18 cellular contexts compared by ENCODE assay signal in the genomic region with DNA sequence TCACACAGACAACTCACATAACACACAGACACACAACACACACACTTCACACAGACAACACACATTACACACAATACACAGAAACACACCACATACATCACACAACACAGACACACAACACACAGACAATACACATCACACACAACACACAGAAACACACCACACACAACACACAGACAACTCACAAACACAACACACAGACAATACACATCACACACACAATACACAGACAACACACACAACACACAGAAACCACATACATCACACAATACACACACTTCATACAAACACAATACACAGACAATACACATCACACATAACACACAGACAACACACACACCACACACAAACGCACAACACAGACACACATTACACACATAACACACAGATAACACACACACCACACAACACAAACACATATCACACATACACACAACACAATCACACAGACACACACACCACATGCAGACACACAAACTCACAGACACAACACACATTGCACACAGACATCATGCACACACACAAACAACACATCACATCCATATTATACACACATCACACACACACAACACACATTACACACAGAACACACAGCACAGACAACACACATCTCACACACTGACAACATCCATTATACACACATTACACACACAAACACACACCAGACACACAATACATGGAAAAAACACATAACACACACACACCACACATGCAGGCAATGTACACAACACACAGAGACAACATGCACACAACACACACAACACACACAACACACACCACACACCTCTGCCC. TPM values are rescaled to one million over a fixed set of nuclear protein-coding genes. Genes with fewer than 3 reads are reported as not detected.
DNase-seq lines count a peak whose midpoint lies in the region; ATAC-seq, FAIRE-seq and TF ChIP-seq lines count a peak whose summit lies in the region.
"Had no signal": no experiment of that assay in that cellular context is flagged by ENCODE, and none has a peak within 500 bp of the region (broad histone marks: within the 10 kb centered on the region; RNA-seq: fewer than 3 reads in every experiment).

No MANE protein-coding gene starts in this region.

- no peaks in the 10 kb centered on the region for H3K27me3 Mint-ChIP-seq in naive thymus-derived CD4-positive, alpha-beta T cell

- H3K27ac Mint-ChIP-seq in naive thymus-derived CD4-positive, alpha-beta T cell, result no peak overlapping the region
- H3K27ac Mint-ChIP-seq: HFFc6 had no signal

- H3K4me3 ChIP-seq in GM12878 (no peak overlapping the region), neuronal stem cell (ENCODE audit: low read length in 2 of 2) (peak overlapping the region in 1 of 2 donors; percentile 47), gastroesophageal sphincter (no peak overlapping the region)
- no peak overlapping the region for H3K4me3 ChIP-seq in naive thymus-derived CD4-positive, alpha-beta T cell (ENCODE audit: low read length)

- H3K27me3 ChIP-seq in GM12878 (replicated peaks in 1 of 2; ENCODE audit: control insufficient read depth in 2 of 2, insufficient read depth in 2 of 2, low read length in 1 of 2) (no peaks in the 10 kb centered on the region; a peak in 1 of 4 replicates), neuronal stem cell (ENCODE audit: control insufficient read depth in 3 of 3, insufficient read depth in 3 of 3, low read depth in 1 of 3, low read length in 3 of 3) (peaks cover 0 to 14% (median 6%) of the 10 kb centered on the region in 3 experiments), gastroesophageal sphincter (peaks cover 85% of the 10 kb centered on the region)
- H3K27me3 ChIP-seq in naive thymus-derived CD4-positive, alpha-beta T cell (ENCODE audit: control insufficient read depth in 2 of 2, insufficient read depth in 2 of 2, low read length in 2 of 2), result no peaks in the 10 kb centered on the region

- BruUV-seq in GM12878 (replicated peaks; lab: Mats Ljungman, UMichigan), result no TSS peak

- peak; percentile 38 for DNase-seq in DMS79 treated with DMSO at 0.1 percent for 48 hours (lab: John Stamatoyannopoulos, UW)
- no peak for DNase-seq in DMS79 (lab: John Stamatoyannopoulos, UW)
- DNase-seq in GM12878 (ENCODE audit: low read depth, low spot score), result no peak
- no peak for DNase-seq in neuronal stem cell (ENCODE audit: low spot score)
- DNase-seq in naive thymus-derived CD4-positive, alpha-beta T cell, result no peak
- DNase-seq: ACHN, EL, HFFc6, MM.1S, NCI-H1048, NCI-H2227 treated with DMSO at 0.1 percent for 48 hours, SIG-M5 had no signal

- no peak for FAIRE-seq in GM12878 (lab: Jason Lieb, UNC)
- FAIRE-seq: H54 had no signal

- CTCF ChIA-PET in GM12878 (lab: Yijun Ruan, JAX), result no interaction called here
- CTCF ChIA-PET in naive thymus-derived CD4-positive, alpha-beta T cell (lab: Charles Lee), result no interaction called here

- H3K36me3 ChIP-seq in GM12878 (ENCODE audit: control insufficient read depth in 2 of 2, insufficient read depth in 2 of 2, low read length in 1 of 2) (no peaks in the 10 kb centered on the region), neuronal stem cell (replicated peaks in 1 of 2; ENCODE audit: control insufficient read depth in 2 of 2, insufficient read depth in 2 of 2, low read length in 2 of 2) (peaks cover 0 to 4% of the 10 kb centered on the region in 2 donors), gastroesophageal sphincter (no peaks in the 10 kb centered on the region)
- H3K36me3 ChIP-seq in naive thymus-derived CD4-positive, alpha-beta T cell (ENCODE audit: control insufficient read depth in 2 of 3, insufficient read depth in 3 of 3, low read length in 3 of 3), result no peaks in the 10 kb centered on the region

- no peak overlapping the region for H2BK15ac ChIP-seq in neuronal stem cell (ENCODE audit: low read length)

- H3K4me2 ChIP-seq in GM12878 (ENCODE audit: control insufficient read depth, insufficient read depth), result no peak overlapping the region
- no peak overlapping the region for H3K4me2 ChIP-seq in neuronal stem cell (ENCODE audit: insufficient read depth, low read length, poor library complexity, severe bottlenecking)
- H3K4me2 ChIP-seq: SK-N-SH had no signal

- TF ChIP-seq RAD21 in GM12878 (IDR thresholded peaks at IDR 0.05; ENCODE audit: insufficient read depth, low read depth, low read length), result no peak

- in situ Hi-C loops in GM12878 (cut with MboI), result no loop called here

- no peak overlapping the region for H3K4ac ChIP-seq in neuronal stem cell (ENCODE audit: low read length)

- no peak overlapping the region for H3K9ac ChIP-seq in GM12878 (ENCODE audit: control insufficient read depth, insufficient read depth, low read length)
- peak overlapping the region; percentile 50 for H3K9ac ChIP-seq in neuronal stem cell (ENCODE audit: low read depth, low read length, poor library complexity)
- H3K9ac ChIP-seq: SK-N-SH had no signal

- no peak overlapping the region for H2BK12ac ChIP-seq in neuronal stem cell (ENCODE audit: low read length)

- RAD21 ChIA-PET in GM12878 (lab: Charles Lee; ENCODE audit: unreplicated experiment), result no interaction called here

- POLR2A ChIA-PET in GM12878 (lab: Charles Lee), result no interaction called here
- POLR2A ChIA-PET in naive thymus-derived CD4-positive, alpha-beta T cell (lab: Charles Lee), result no interaction called here

- H3K9me3 ChIP-seq in GM12878 (replicated peaks; ENCODE audit: control insufficient read depth, insufficient read depth, low read length) (no peaks in the 10 kb centered on the region), neuronal stem cell (replicated peaks in 1 of 2; ENCODE audit: control insufficient read depth in 2 of 2, insufficient read depth in 1 of 2, low read depth in 1 of 2, low read length in 2 of 2) (peaks cover 0 to 14% of the 10 kb centered on the region in 2 donors), gastroesophageal sphincter (no peaks in the 10 kb centered on the region)
- no peaks in the 10 kb centered on the region for H3K9me3 ChIP-seq in naive thymus-derived CD4-positive, alpha-beta T cell (ENCODE audit: control insufficient read depth in 2 of 3, low read length in 3 of 3)
- H3K9me3 ChIP-seq: SK-N-SH had no signal

- H3K18ac ChIP-seq in neuronal stem cell (ENCODE audit: low read length), result no peak overlapping the region

- no peak overlapping the region for H2AFZ ChIP-seq in GM12878 (ENCODE audit: control insufficient read depth, low read depth, low read length)
- no peak overlapping the region for H2AFZ ChIP-seq in neuronal stem cell (ENCODE audit: low read length)

- no peak overlapping the region for H2AK5ac ChIP-seq in neuronal stem cell (ENCODE audit: low read depth, low read length)

- ATAC-seq in GM12878, result no peak
- ATAC-seq in naive thymus-derived CD4-positive, alpha-beta T cell, result no peak
- no peak for ATAC-seq in gastroesophageal sphincter
- ATAC-seq: Panc1 had no signal

- WGBS in GM12878 (ENCODE audit: insufficient coverage, insufficient replicate concordance, low lambda C conversion rate, missing lambda C conversion rate), result 14% methylated on average over 1 of the region's 1 CpG
- 100% methylated on average over 1 of the region's 1 CpG; no CpG with 5 or more reads in 1 of the 2 donors for WGBS in neuronal stem cell (ENCODE audit: extremely low coverage in 2 of 2, insufficient read length in 2 of 2, insufficient replicate concordance in 1 of 2), 2 donors
- 63 to 80% methylated on average over 1 of the region's 1 CpG for WGBS in gastroesophageal sphincter (ENCODE audit: low coverage in 1 of 2), 2 donors

- no peaks in the 10 kb centered on the region for H3K79me1 ChIP-seq in neuronal stem cell (ENCODE audit: low read depth, low read length)

- H3K27ac ChIP-seq in GM12878 (ENCODE audit: control insufficient read depth, insufficient read depth) (no peak overlapping the region), neuronal stem cell (replicated peaks; ENCODE audit: low read length) (no peak overlapping the region), gastroesophageal sphincter (no peak overlapping the region)
- no peak overlapping the region for H3K27ac ChIP-seq in naive thymus-derived CD4-positive, alpha-beta T cell (ENCODE audit: low read depth, low read length)
- H3K27ac ChIP-seq: 22Rv1, C4-2B had no signal

- no peaks in the 10 kb centered on the region for H3K9me3 Mint-ChIP-seq in naive thymus-derived CD4-positive, alpha-beta T cell
- H3K9me3 Mint-ChIP-seq: HFFc6 had no signal

- H3K4me3 Mint-ChIP-seq in naive thymus-derived CD4-positive, alpha-beta T cell, result no peak overlapping the region
- H3K4me3 Mint-ChIP-seq: HFFc6 had no signal

- SMC1A ChIA-PET in GM12878 (lab: Charles Lee; ENCODE audit: uncharacterized antibody, unreplicated experiment), result no interaction called here

- no peak for TF ChIP-seq CTCF in GM12878 (IDR thresholded peaks at IDR 0.05 in 2 of 3, conservative IDR thresholded peaks at IDR 0.05 in 1 of 3; ENCODE audit: control insufficient read depth in 2 of 3, extremely low read depth in 1 of 3, insufficient read depth in 1 of 3, low read depth in 3 of 3, low read length in 3 of 3)
- TF ChIP-seq CTCF in gastroesophageal sphincter (IDR thresholded peaks at IDR 0.05), result no peak

- H4K8ac ChIP-seq in neuronal stem cell (ENCODE audit: low read depth, low read length), result no peak overlapping the region

- TF ChIP-seq EP300 in GM12878 (IDR thresholded peaks at IDR 0.05; ENCODE audit: borderline replicate concordance in 1 of 2, control insufficient read depth in 1 of 2, low read depth in 2 of 2, low read length in 2 of 2) (no peak), gastroesophageal sphincter (IDR thresholded peaks at IDR 0.05) (no peak)

- no peaks in the 10 kb centered on the region for H3K79me2 ChIP-seq in GM12878 (ENCODE audit: control insufficient read depth, insufficient read depth, low read length)

- no peak overlapping the region for H2BK5ac ChIP-seq in neuronal stem cell (ENCODE audit: low read length)

- H2BK120ac ChIP-seq in neuronal stem cell (ENCODE audit: low read depth, low read length), result no peak overlapping the region

- H3K36me3 Mint-ChIP-seq in naive thymus-derived CD4-positive, alpha-beta T cell, result no peaks in the 10 kb centered on the region

- no peak overlapping the region for H3K23ac ChIP-seq in neuronal stem cell (ENCODE audit: low read depth, low read length, poor library complexity)

- H3K14ac ChIP-seq in neuronal stem cell (ENCODE audit: low read length), result peak overlapping the region; percentile 12

- H4K20me1 ChIP-seq in GM12878 (ENCODE audit: control insufficient read depth, insufficient read depth), result no peaks in the 10 kb centered on the region

- no peak overlapping the region for H4K91ac ChIP-seq in neuronal stem cell (ENCODE audit: low read depth, low read length, poor library complexity)

- peaks cover 0 to 5% (median 0%) of the 10 kb centered on the region in 7 donors for H3K4me1 Mint-ChIP-seq in naive thymus-derived CD4-positive, alpha-beta T cell

- intact Hi-C loops in GM12878 (cut with micrococcal nuclease; ENCODE audit: unreplicated experiment), result no loop called here
- intact Hi-C loops in naive thymus-derived CD4-positive, alpha-beta T cell (cut with micrococcal nuclease), result no loop called here

- H3K4me1 ChIP-seq in GM12878 (ENCODE audit: control insufficient read depth, insufficient read depth, low read length) (peaks cover 3% of the 10 kb centered on the region), neuronal stem cell (ENCODE audit: control insufficient read depth in 2 of 2, insufficient read depth in 1 of 2, low read depth in 1 of 2, low read length in 2 of 2) (peaks cover 5 to 8% of the 10 kb centered on the region in 2 donors), gastroesophageal sphincter (no peaks in the 10 kb centered on the region)
- H3K4me1 ChIP-seq in naive thymus-derived CD4-positive, alpha-beta T cell (ENCODE audit: control insufficient read depth in 2 of 2, insufficient read depth in 2 of 2, low read length in 2 of 2), result no peaks in the 10 kb centered on the region

- TF ChIP-seq POLR2A in GM12878 (IDR thresholded peaks at IDR 0.05; ENCODE audit: low read depth, low read length) (no peak), gastroesophageal sphincter (IDR thresholded peaks at IDR 0.05) (no peak)

RNA-seq across cellular contexts. Expression of a gene that starts 4.6 kb away (rescaled TPM):
- total RNA-seq in GM12878 (2013; cell fraction: nucleolus; rRNA removed), result 0.13 TPM in 1 of 2 replicates, not detected in the other
- total RNA-seq in GM12878 (2014; rRNA removed) (0.11 and 0.23 TPM in 2 replicates), GM12878 (2014; rRNA removed; fragmentation: Illumina TruSeq; extraction: Trizol) (not detected in 2 replicates), GM12878 (2021) (0.08 TPM in 1 of 2 replicates, not detected in the other), gastroesophageal sphincter (not detected)
- polyA plus RNA-seq in GM12878 (2011; ENCODE audit: low read depth), result not detected
- polyA plus RNA-seq in GM12878 (2011; rRNA removed) (0.01 and 0.04 TPM in 2 replicates), GM12878 (2014; fragmentation: Illumina TruSeq; extraction: Trizol) (not detected in 2 replicates), GM12878 (2014; fragmentation: Nextera tagmentation; extraction: Ambion mirVana) (not detected), GM12878 (2014; rRNA removed) (not detected in 2 replicates), GM12878 (2016; fragmentation: Nextera tagmentation; extraction: Ambion mirVana) (under 1 TPM in 1 of 2 experiments, not detected in 1; 0.04 TPM)
- 0.02 and 0.04 TPM in 2 replicates for polyA plus RNA-seq in GM12878 (2011; cell fraction: cytosol; rRNA removed)
- polyA plus RNA-seq in GM12878 (2011; cell fraction: nucleus; rRNA removed), result 0.29 and 0.49 TPM in 2 replicates
- polyA plus RNA-seq in GM12878 (2012), result 0.01 TPM in 1 of 2 replicates, not detected in the other
- 0.26 TPM in 1 of 2 replicates, not detected in the other for polyA minus RNA-seq in GM12878 (2011; rRNA and poly(A)+ RNA removed)
- polyA minus RNA-seq in GM12878 (2011; cell fraction: cytosol; rRNA and poly(A)+ RNA removed), result not detected in 2 replicates
- 0.24 and 0.38 TPM in 2 replicates for polyA minus RNA-seq in GM12878 (2011; cell fraction: nucleus; rRNA and poly(A)+ RNA removed)
- 0.08 TPM for polyA plus RNA-seq in neuronal stem cell (2013, experiment 1 of 2)
- polyA plus RNA-seq in neuronal stem cell (2013, experiment 2 of 2), result 0.08 TPM
- total RNA-seq in naive thymus-derived CD4-positive, alpha-beta T cell, result under 1 TPM in 1 of 5 experiments, not detected in 4; 0.10 TPM
- polyA plus RNA-seq in naive thymus-derived CD4-positive, alpha-beta T cell, result not detected
- total RNA-seq: HFFc6 had no signal
- polyA plus RNA-seq: SK-N-SH had no signal

RNA-seq across cellular contexts. Expression of a gene that starts 18.9 kb away (rescaled TPM):
- 0.98 and 1.7 TPM in 2 replicates for total RNA-seq in GM12878 (2013; cell fraction: nucleolus; rRNA removed)
- not detected in 2 replicates for total RNA-seq in GM12878 (2014; rRNA removed)
- not detected in 2 replicates for total RNA-seq in GM12878 (2014; rRNA removed; fragmentation: Illumina TruSeq; extraction: Trizol)
- total RNA-seq in GM12878 (2021), result 0.10 TPM in 1 of 2 replicates, not detected in the other
- polyA plus RNA-seq in GM12878 (2011; ENCODE audit: low read depth), result not detected
- polyA plus RNA-seq in GM12878 (2011; rRNA removed), result 0.04 and 0.10 TPM in 2 replicates
- polyA plus RNA-seq in GM12878 (2011; cell fraction: cytosol; rRNA removed), result 0.12 and 0.15 TPM in 2 replicates
- 0.61 and 1.2 TPM in 2 replicates for polyA plus RNA-seq in GM12878 (2011; cell fraction: nucleus; rRNA removed)
- polyA plus RNA-seq in GM12878 (2012), result 0.14 and 0.19 TPM in 2 replicates
- polyA plus RNA-seq in GM12878 (2014; fragmentation: Illumina TruSeq; extraction: Trizol), result not detected in 2 replicates
- polyA plus RNA-seq in GM12878 (2014; fragmentation: Nextera tagmentation; extraction: Ambion mirVana), result not detected
- polyA plus RNA-seq in GM12878 (2014; rRNA removed), result 0.04 TPM in 2 replicates
- polyA plus RNA-seq in GM12878 (2016; fragmentation: Nextera tagmentation; extraction: Ambion mirVana), result not detected
- polyA minus RNA-seq in GM12878 (2011; rRNA and poly(A)+ RNA removed), result 0.10 TPM in 1 of 2 replicates, not detected in the other
- 0.67 TPM in 1 of 2 replicates, not detected in the other for polyA minus RNA-seq in GM12878 (2011; cell fraction: cytosol; rRNA and poly(A)+ RNA removed)
- polyA minus RNA-seq in GM12878 (2011; cell fraction: nucleus; rRNA and poly(A)+ RNA removed), result 0.29 and 0.48 TPM in 2 replicates
- 37.4 TPM for polyA plus RNA-seq in neuronal stem cell (2013, experiment 1 of 2)
- 37.2 TPM for polyA plus RNA-seq in neuronal stem cell (2013, experiment 2 of 2)
- total RNA-seq in naive thymus-derived CD4-positive, alpha-beta T cell, result 10 to 100 TPM in 1 of 5 experiments, 1 to 10 TPM in 4; 6.1 to 11.5 (median 8.6) TPM
- polyA plus RNA-seq in naive thymus-derived CD4-positive, alpha-beta T cell, result 1 to 10 TPM in 1 of 2 donors, under 1 TPM in 1; 0.87 to 1.4 TPM
- total RNA-seq in gastroesophageal sphincter, result 10 to 100 TPM in 3 of 4 donors, 1 to 10 TPM in 1; 10.0 to 14.9 (median 13.0) TPM

RNA-seq across cellular contexts. Expression of a gene that starts 55.1 kb away (rescaled TPM):
- total RNA-seq in GM12878 (2013; cell fraction: nucleolus; rRNA removed), result 3.0 and 4.6 TPM in 2 replicates
- total RNA-seq in GM12878 (2014; rRNA removed) (18.1 and 29.7 TPM in 2 replicates), GM12878 (2014; rRNA removed; fragmentation: Illumina TruSeq; extraction: Trizol) (4.6 and 4.8 TPM in 2 replicates), GM12878 (2021) (23.5 and 26.1 TPM in 2 replicates), gastroesophageal sphincter (10 to 100 TPM in 3 of 4 donors, 1 to 10 TPM in 1; 8.4 to 23.7 (median 15.7) TPM)
- polyA plus RNA-seq in GM12878 (2011; ENCODE audit: low read depth), result 3.2 TPM
- polyA plus RNA-seq in GM12878 (2011; rRNA removed) (1.2 and 3.8 TPM in 2 replicates), GM12878 (2014; fragmentation: Illumina TruSeq; extraction: Trizol) (0.66 TPM in 1 of 2 replicates, not detected in the other), GM12878 (2014; fragmentation: Nextera tagmentation; extraction: Ambion mirVana) (1 to 10 TPM in 1 of 2 experiments, not detected in 1; 1.5 TPM), GM12878 (2014; rRNA removed) (23.8 and 26.3 TPM in 2 replicates), GM12878 (2016; fragmentation: Nextera tagmentation; extraction: Ambion mirVana) (10 to 100 TPM; 14.7 to 25.8 TPM)
- 5.9 and 8.6 TPM in 2 replicates for polyA plus RNA-seq in GM12878 (2011; cell fraction: cytosol; rRNA removed)
- polyA plus RNA-seq in GM12878 (2011; cell fraction: nucleus; rRNA removed), result 6.3 and 9.4 TPM in 2 replicates
- 7.6 and 11.2 TPM in 2 replicates for polyA plus RNA-seq in GM12878 (2012)
- 0.29 and 0.82 TPM in 2 replicates for polyA minus RNA-seq in GM12878 (2011; rRNA and poly(A)+ RNA removed)
- 1.2 and 3.7 TPM in 2 replicates for polyA minus RNA-seq in GM12878 (2011; cell fraction: cytosol; rRNA and poly(A)+ RNA removed)
- polyA minus RNA-seq in GM12878 (2011; cell fraction: nucleus; rRNA and poly(A)+ RNA removed), result 3.3 and 7.7 TPM in 2 replicates
- 6.7 TPM for polyA plus RNA-seq in neuronal stem cell (2013, experiment 1 of 2)
- polyA plus RNA-seq in neuronal stem cell (2013, experiment 2 of 2), result 6.9 TPM
- total RNA-seq in naive thymus-derived CD4-positive, alpha-beta T cell, result 10 to 100 TPM; 17.2 to 27.5 (median 24.8) TPM
- polyA plus RNA-seq in naive thymus-derived CD4-positive, alpha-beta T cell, result 10 to 100 TPM; 46.6 to 51.3 TPM
